In genomic region chr12:80709811-80710726, GRCh38 we compare ENCODE assay signal across 10 cellular contexts.
A peak's percentile ranks its signal among the peaks of the same experiment; 100 is the strongest.
DNase-seq lines count a peak whose midpoint lies in the region; ATAC-seq and TF ChIP-seq lines count a peak whose summit lies in the region.
"Had no signal": no experiment of that assay in that cellular context is flagged by ENCODE, and none has a peak within 500 bp of the region (broad histone marks: within the 10 kb centered on the region; RNA-seq: fewer than 3 reads in every experiment).

No MANE protein-coding gene starts in this region.

- DNase-seq in ACHN (peak; percentile 47), epithelial cell of esophagus (ENCODE audit: low read depth) (peak; percentile 8), GM03348 (ENCODE audit: low spot score) (no peak)
- DNase-seq: CD8-positive, alpha-beta memory T cell had no signal

- H3K27ac ChIP-seq in HUES6 (ENCODE audit: low read depth, low read length), result no peak overlapping the region

- no peak overlapping the region for H3K4me3 Mint-ChIP-seq in stimulated activated memory B cell treated with anti-CD40 and anti-IgM and Interleukin-4, amounts not matched to agents 10 μg/mL and 1 μg/mL and 100 μg/mL, for 72 hours
- H3K4me3 Mint-ChIP-seq: CD8-positive, alpha-beta memory T cell; dendritic cell treated with granulocyte-macrophage colony-stimulating factor and Interleukin-4, amounts not matched to agents 40 ng/mL and 50 ng/mL, for 4 days had no signal

- H3K36me3 ChIP-seq in HUES6 (ENCODE audit: control insufficient read depth, insufficient read depth, low read length), result no peaks in the 10 kb centered on the region

- H3K4me3 ChIP-seq in HUES6 (ENCODE audit: low read depth, low read length) (peak overlapping the region; percentile 41; the same call in 1 of the 2 replicates), epithelial cell of esophagus (ENCODE audit: low read length) (no peak overlapping the region)

- H3K9me3 Mint-ChIP-seq in stimulated activated memory B cell treated with anti-CD40 and anti-IgM and Interleukin-4, amounts not matched to agents 10 μg/mL and 1 μg/mL and 100 μg/mL, for 72 hours, result no peaks in the 10 kb centered on the region
- H3K9me3 Mint-ChIP-seq: dendritic cell treated with granulocyte-macrophage colony-stimulating factor and Interleukin-4, amounts not matched to agents 40 ng/mL and 50 ng/mL, for 4 days had no signal

- peak; percentile 31 for TF ChIP-seq CTCF in epithelial cell of esophagus (IDR thresholded peaks at IDR 0.05; ENCODE audit: insufficient read depth, low read depth, low read length, missing control alignments)

- no peak overlapping the region for H3K9ac ChIP-seq in HUES6 (ENCODE audit: low read length)

- no peak overlapping the region for H3K27ac Mint-ChIP-seq in stimulated activated memory B cell treated with anti-CD40 and anti-IgM and Interleukin-4, amounts not matched to agents 10 μg/mL and 1 μg/mL and 100 μg/mL, for 72 hours
- H3K27ac Mint-ChIP-seq: CD8-positive, alpha-beta memory T cell; dendritic cell treated with granulocyte-macrophage colony-stimulating factor and Interleukin-4, amounts not matched to agents 40 ng/mL and 50 ng/mL, for 4 days had no signal

- H3K9me3 ChIP-seq in HUES6 (ENCODE audit: control insufficient read depth, insufficient read depth, low read depth, low read length), result no peaks in the 10 kb centered on the region

- H3K4me1 Mint-ChIP-seq in stimulated activated memory B cell treated with anti-CD40 and anti-IgM and Interleukin-4, amounts not matched to agents 10 μg/mL and 1 μg/mL and 100 μg/mL, for 72 hours, result peaks cover 6% of the 10 kb centered on the region
- H3K4me1 Mint-ChIP-seq: CD8-positive, alpha-beta memory T cell had no signal

- H3K4me1 ChIP-seq in HUES6 (ENCODE audit: control insufficient read depth, insufficient read depth, low read length), result peaks cover 27% of the 10 kb centered on the region

- H3K36me3 Mint-ChIP-seq in stimulated activated memory B cell treated with anti-CD40 and anti-IgM and Interleukin-4, amounts not matched to agents 10 μg/mL and 1 μg/mL and 100 μg/mL, for 72 hours, result no peaks in the 10 kb centered on the region
- H3K36me3 Mint-ChIP-seq: CD8-positive, alpha-beta memory T cell had no signal

- H3K27me3 Mint-ChIP-seq in stimulated activated memory B cell treated with anti-CD40 and anti-IgM and Interleukin-4, amounts not matched to agents 10 μg/mL and 1 μg/mL and 100 μg/mL, for 72 hours, result peaks cover 64% of the 10 kb centered on the region

- peak; percentile 54 for ATAC-seq in GM19397 (IDR thresholded peaks at IDR 0.05; ENCODE audit: unreplicated experiment)
- no peak for ATAC-seq in stimulated activated memory B cell treated with anti-CD40 and anti-IgM and Interleukin-4, amounts not matched to agents 10 μg/mL and 1 μg/mL and 100 μg/mL, for 72 hours
- no peak for ATAC-seq in HG03196 (IDR thresholded peaks at IDR 0.05; ENCODE audit: unreplicated experiment)
- no peak for ATAC-seq in activated CD4-positive, CD25-positive, alpha-beta regulatory T cell treated with anti-CD3 and anti-CD28 coated beads, Interleukin-2, amount 50 U/mL, for 24 hours

- peaks cover 97% of the 10 kb centered on the region for H3K27me3 ChIP-seq in HUES6 (ENCODE audit: control insufficient read depth, insufficient read depth, low read length)

- in situ Hi-C loops in ACHN (cut with HindIII; ENCODE audit: low pct_ligation_motif_present, low pct_unique_long_range_greater_than_20kb, low sequenced_read_pairs), result no loop called here
